9 cellular contexts compared by ENCODE assay signal in the genomic region with DNA sequence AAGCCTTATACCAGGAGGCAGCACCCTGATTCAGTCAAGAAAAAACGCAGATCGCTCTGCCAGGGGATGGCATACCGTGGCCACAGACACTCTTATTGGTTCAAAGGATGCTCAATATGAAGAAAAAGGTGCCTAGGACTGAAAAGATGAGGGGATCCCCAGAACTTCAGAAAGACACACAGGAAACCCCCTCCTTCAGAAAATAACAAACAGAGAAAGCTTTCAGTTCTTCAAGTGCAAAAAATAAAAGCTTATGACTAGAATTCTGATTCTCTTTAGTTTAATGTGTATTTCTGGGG. TPM values are rescaled to one million over a fixed set of nuclear protein-coding genes. Genes with fewer than 3 reads are reported as not detected.
DNase-seq lines count a peak whose midpoint lies in the region; ATAC-seq, FAIRE-seq and TF ChIP-seq lines count a peak whose summit lies in the region.
"Had no signal": no experiment of that assay in that cellular context is flagged by ENCODE, and none has a peak within 500 bp of the region (broad histone marks: within the 10 kb centered on the region; RNA-seq: fewer than 3 reads in every experiment).

No MANE protein-coding gene starts in this region.

- H3K9me3 Mint-ChIP-seq in activated CD8-positive, alpha-beta T cell treated with anti-CD3 and anti-CD28 coated beads for 36 hours, result no peaks in the 10 kb centered on the region

- H3K4me3 Mint-ChIP-seq in activated CD8-positive, alpha-beta T cell treated with anti-CD3 and anti-CD28 coated beads for 36 hours, result peak overlapping the region; percentile 51

- CTCF ChIA-PET in activated CD8-positive, alpha-beta T cell treated with anti-CD3 and anti-CD28 coated beads for 36 hours (lab: Charles Lee), result interaction anchor here (0.7 to 3.5 kb wide), 14 partner anchors 11 to 115 kb away, joined by 3 to 26 read pairs (median 4); no protein-coding TSS in a partner anchor

- POLR2A ChIA-PET in activated CD8-positive, alpha-beta T cell treated with anti-CD3 and anti-CD28 coated beads for 36 hours (lab: Charles Lee), result interaction anchor here (0.6 to 9.9 kb wide), 8 partner anchors 11 to 109 kb away, joined by 3 to 94 read pairs (median 5); partner anchors contain the start of genes HBS1L and MYB

- peaks cover 61% of the 10 kb centered on the region for H3K4me1 Mint-ChIP-seq in activated CD8-positive, alpha-beta T cell treated with anti-CD3 and anti-CD28 coated beads for 36 hours (ENCODE audit: low read depth)

- no peaks in the 10 kb centered on the region for H3K27me3 Mint-ChIP-seq in activated CD8-positive, alpha-beta T cell treated with anti-CD3 and anti-CD28 coated beads for 36 hours

- no peak for DNase-seq in GM19239 (ENCODE audit: insufficient read length, low spot score)
- peak; percentile 89 for DNase-seq in activated CD8-positive, alpha-beta T cell treated with anti-CD3 and anti-CD28 coated beads for 36 hours
- DNase-seq in stimulated activated CD8-positive, alpha-beta memory T cell treated with anti-CD3 and anti-CD28 coated beads, Interleukin-15, amount 100 ng/mL, for 4 hours (ENCODE audit: low read depth in 2 of 2), result peak; percentile 8 to 19
- DNase-seq in CD1c-positive myeloid dendritic cell (ENCODE audit: extremely low spot score), result no peak
- no peak for DNase-seq in foreskin fibroblast
- DNase-seq: hippocampal formation had no signal

- TF ChIP-seq CTCF in activated CD8-positive, alpha-beta T cell treated with anti-CD3 and anti-CD28 coated beads for 36 hours (IDR thresholded peaks at IDR 0.05), result no peak
- TF ChIP-seq CTCF in foreskin fibroblast (IDR thresholded peaks at IDR 0.05; ENCODE audit: low read depth, low read length), result no peak

- peak overlapping the region; percentile 97 for H3K27ac Mint-ChIP-seq in activated CD8-positive, alpha-beta T cell treated with anti-CD3 and anti-CD28 coated beads for 36 hours

- no peak overlapping the region for H3K4me3 ChIP-seq in foreskin fibroblast (ENCODE audit: low read depth in 1 of 2, low read length in 2 of 2)

- FAIRE-seq in GM19239 (lab: Jason Lieb, UNC), result peak; percentile 80

- intact Hi-C loops in activated CD8-positive, alpha-beta T cell treated with anti-CD3 and anti-CD28 coated beads for 36 hours (cut with micrococcal nuclease), result loop anchor here (2.0 to 5.0 kb wide), 3 partner anchors 15 to 71 kb away; no protein-coding TSS in a partner anchor

- ATAC-seq in HG03060 (IDR thresholded peaks at IDR 0.05; ENCODE audit: low read depth, unreplicated experiment) (peak; percentile 56), HG03469 (IDR thresholded peaks at IDR 0.05; ENCODE audit: unreplicated experiment) (no peak), GM19328 (IDR thresholded peaks at IDR 0.05; ENCODE audit: unreplicated experiment) (no peak)
- peak; percentile 84 for ATAC-seq in activated CD8-positive, alpha-beta T cell treated with anti-CD3 and anti-CD28 coated beads for 36 hours

- H3K36me3 Mint-ChIP-seq in activated CD8-positive, alpha-beta T cell treated with anti-CD3 and anti-CD28 coated beads for 36 hours (ENCODE audit: low read depth), result no peaks in the 10 kb centered on the region

RNA-seq across cellular contexts. Expression of gene MYB, which starts 17.7 kb away (rescaled TPM):
- 10 to 100 TPM; 50.9 to 53.6 TPM for total RNA-seq in activated CD8-positive, alpha-beta T cell treated with anti-CD3 and anti-CD28 coated beads for 36 hours

Comparison
In these comparisons a context has a peak if more than half of its experiments do, and no peak if none do; other contexts are left out.
1. DNase-seq: peak in activated CD8-positive, alpha-beta T cell treated with anti-CD3 and anti-CD28 coated beads for 36 hours (single experiment) and stimulated activated CD8-positive, alpha-beta memory T cell treated with anti-CD3 and anti-CD28 coated beads, Interleukin-15, amount 100 ng/mL, for 4 hours (2 of 2); none in GM19239 (single experiment), CD1c-positive myeloid dendritic cell (single experiment) and foreskin fibroblast (0 of 2).
2. ATAC-seq: peak in HG03060 (single experiment) and activated CD8-positive, alpha-beta T cell treated with anti-CD3 and anti-CD28 coated beads for 36 hours (single experiment); none in HG03469 (single experiment) and GM19328 (single experiment).